12 cellular contexts compared by ENCODE assay signal in genomic region chr17:48162946-48163506, GRCh38. TPM values are rescaled to one million over a fixed set of nuclear protein-coding genes. Genes with fewer than 3 reads are reported as not detected.
A peak's percentile ranks its signal among the peaks of the same experiment; 100 is the strongest.
DNase-seq lines count a peak whose midpoint lies in the region; ATAC-seq, FAIRE-seq and TF ChIP-seq lines count a peak whose summit lies in the region.
"Had no signal": no experiment of that assay in that cellular context is flagged by ENCODE, and none has a peak within 500 bp of the region (broad histone marks: within the 10 kb centered on the region; RNA-seq: fewer than 3 reads in every experiment).

No MANE protein-coding gene starts in this region.

- H2AFZ ChIP-seq in GM12878 (ENCODE audit: control insufficient read depth, low read depth, low read length): peak overlapping the region; percentile 61

- TF ChIP-seq EP300 in GM12878 (IDR thresholded peaks at IDR 0.05; ENCODE audit: borderline replicate concordance in 1 of 2, control insufficient read depth in 1 of 2, low read depth in 2 of 2, low read length in 2 of 2) (no peak), esophagus muscularis mucosa (IDR thresholded peaks at IDR 0.05) (no peak)

- no TSS peak for BruUV-seq in GM12878 (replicated peaks; lab: Mats Ljungman, UMichigan)

- no peaks in the 10 kb centered on the region for H3K79me2 ChIP-seq in GM12878 (ENCODE audit: control insufficient read depth, insufficient read depth, low read length)

- TF ChIP-seq RAD21 in GM12878 (IDR thresholded peaks at IDR 0.05; ENCODE audit: insufficient read depth, low read depth, low read length): no peak

- 21% methylated on average over 5 of the region's 5 CpGs for WGBS in GM12878 (ENCODE audit: insufficient coverage, insufficient replicate concordance, low lambda C conversion rate, missing lambda C conversion rate)
- 68% methylated on average over 5 of the region's 5 CpGs for WGBS in esophagus muscularis mucosa

- no peak overlapping the region for H3K9ac ChIP-seq in HUES48 (ENCODE audit: low read depth, low read length)
- H3K9ac ChIP-seq in GM12878 (ENCODE audit: control insufficient read depth, insufficient read depth, low read length): no peak overlapping the region; the same call in 1 of the 2 replicates

- H3K27ac ChIP-seq in HUES48 (ENCODE audit: low read depth, low read length) (peak overlapping the region; percentile 60), GM12878 (ENCODE audit: control insufficient read depth, insufficient read depth) (peak overlapping the region; percentile 45), esophagus muscularis mucosa (replicated peaks in 1 of 4) (no peak overlapping the region), brain microvascular endothelial cell (no peak overlapping the region)
- H3K27ac ChIP-seq in naive thymus-derived CD4-positive, alpha-beta T cell (ENCODE audit: low read depth, low read length): no peak overlapping the region
- H3K27ac ChIP-seq: dorsolateral prefrontal cortex had no signal

- H4K20me1 ChIP-seq in GM12878 (ENCODE audit: control insufficient read depth, insufficient read depth): no peaks in the 10 kb centered on the region

- H3K9me3 ChIP-seq in HUES48 (ENCODE audit: control insufficient read depth, insufficient read depth, low read length) (no peaks in the 10 kb centered on the region), GM12878 (replicated peaks; ENCODE audit: control insufficient read depth, insufficient read depth, low read length) (no peaks in the 10 kb centered on the region), esophagus muscularis mucosa (no peaks in the 10 kb centered on the region)
- no peaks in the 10 kb centered on the region for H3K9me3 ChIP-seq in naive thymus-derived CD4-positive, alpha-beta T cell (ENCODE audit: control insufficient read depth in 2 of 3, low read length in 3 of 3)

- DNase-seq in Daoy (ENCODE audit: low read depth): peak; percentile 30
- DNase-seq in GM12878 (ENCODE audit: low read depth, low spot score): no peak
- no peak for DNase-seq in naive thymus-derived CD4-positive, alpha-beta T cell
- DNase-seq in esophagus muscularis mucosa (ENCODE audit: extremely low spot score): no peak
- DNase-seq in brain microvascular endothelial cell: no peak
- DNase-seq in AG08396 (ENCODE audit: low spot score): no peak
- no peak for DNase-seq in activated CD4-positive, alpha-beta T cell treated with anti-CD3 and anti-CD28 coated beads for 48 hours
- DNase-seq: dorsolateral prefrontal cortex, left cardiac atrium, NCI-H226, SW 1271 had no signal

- in situ Hi-C loops in GM12878 (cut with MboI): no loop called here
- in situ Hi-C loops in brain microvascular endothelial cell (cut with HindIII; ENCODE audit: low pct_ligation_motif_present, low sequenced_read_pairs): no loop called here

- CTCF ChIA-PET in GM12878 (lab: Yijun Ruan, JAX): interaction anchor here (0.6 to 1.2 kb wide), 6 partner anchors 50 to 189 kb away, joined by 3 to 5 read pairs (median 4); no protein-coding TSS in a partner anchor
- CTCF ChIA-PET in naive thymus-derived CD4-positive, alpha-beta T cell (lab: Charles Lee): interaction anchor here (1.0 kb wide), 1 partner anchor 9 kb away, joined by 6 read pairs; no protein-coding TSS in a partner anchor

- H3K27me3 ChIP-seq in HUES48 (ENCODE audit: control insufficient read depth, insufficient read depth, low read length): peaks cover 12% of the 10 kb centered on the region
- no peaks in the 10 kb centered on the region for H3K27me3 ChIP-seq in GM12878 (replicated peaks in 1 of 2; ENCODE audit: control insufficient read depth in 2 of 2, insufficient read depth in 2 of 2, low read length in 1 of 2)
- no peaks in the 10 kb centered on the region for H3K27me3 ChIP-seq in naive thymus-derived CD4-positive, alpha-beta T cell (ENCODE audit: control insufficient read depth in 2 of 2, insufficient read depth in 2 of 2, low read length in 2 of 2)
- H3K27me3 ChIP-seq in esophagus muscularis mucosa: peaks cover 0 to 23% (median 0%) of the 10 kb centered on the region in 4 donors
- H3K27me3 ChIP-seq in brain microvascular endothelial cell (replicated peaks): peaks cover 10% of the 10 kb centered on the region

- peaks cover 0 to 39% (median 13%) of the 10 kb centered on the region in 5 donors for H3K36me3 Mint-ChIP-seq in naive thymus-derived CD4-positive, alpha-beta T cell

- H3K4me1 ChIP-seq in HUES48 (ENCODE audit: control insufficient read depth, insufficient read depth, low read length): peaks cover 46% of the 10 kb centered on the region
- peaks cover 6% of the 10 kb centered on the region; the same call in 1 of the 2 replicates for H3K4me1 ChIP-seq in GM12878 (ENCODE audit: control insufficient read depth, insufficient read depth, low read length)
- no peaks in the 10 kb centered on the region for H3K4me1 ChIP-seq in naive thymus-derived CD4-positive, alpha-beta T cell (ENCODE audit: control insufficient read depth in 2 of 2, insufficient read depth in 2 of 2, low read length in 2 of 2)
- no peaks in the 10 kb centered on the region for H3K4me1 ChIP-seq in esophagus muscularis mucosa

- H3K4me3 ChIP-seq in HUES48 (ENCODE audit: low read depth, low read length): no peak overlapping the region
- H3K4me3 ChIP-seq in GM12878: no peak overlapping the region
- no peak overlapping the region for H3K4me3 ChIP-seq in naive thymus-derived CD4-positive, alpha-beta T cell (ENCODE audit: low read length)
- H3K4me3 ChIP-seq in esophagus muscularis mucosa: no peak overlapping the region
- H3K4me3 ChIP-seq in brain microvascular endothelial cell (ENCODE audit: low read depth, low read length): no peak overlapping the region
- H3K4me3 ChIP-seq: dorsolateral prefrontal cortex had no signal

- ATAC-seq in GM12878: peak; percentile 61
- ATAC-seq in naive thymus-derived CD4-positive, alpha-beta T cell: no peak
- ATAC-seq: left cardiac atrium had no signal

- FAIRE-seq in GM12878 (lab: Jason Lieb, UNC): peak; percentile 89

- TF ChIP-seq CTCF in GM12878 (IDR thresholded peaks at IDR 0.05 in 2 of 3, conservative IDR thresholded peaks at IDR 0.05 in 1 of 3; ENCODE audit: control insufficient read depth in 2 of 3, extremely low read depth in 1 of 3, insufficient read depth in 1 of 3, low read depth in 3 of 3, low read length in 3 of 3): no peak
- TF ChIP-seq CTCF in esophagus muscularis mucosa (IDR thresholded peaks at IDR 0.05): no peak
- no peak for TF ChIP-seq CTCF in brain microvascular endothelial cell (IDR thresholded peaks at IDR 0.05; ENCODE audit: low read depth, low read length, missing control alignments)

- SMC1A ChIA-PET in GM12878 (lab: Charles Lee; ENCODE audit: uncharacterized antibody, unreplicated experiment): interaction anchor here (0.7 to 1.5 kb wide), 6 partner anchors 10 to 430 kb away, joined by 3 to 4 read pairs (median 3); no protein-coding TSS in a partner anchor

- no peaks in the 10 kb centered on the region for H3K36me3 ChIP-seq in HUES48 (ENCODE audit: control insufficient read depth, insufficient read depth, low read length)
- H3K36me3 ChIP-seq in GM12878 (ENCODE audit: control insufficient read depth in 2 of 2, insufficient read depth in 2 of 2, low read length in 1 of 2): peaks cover 0 to 4% of the 10 kb centered on the region in 2 experiments; a peak in 1 of 4 replicates
- H3K36me3 ChIP-seq in naive thymus-derived CD4-positive, alpha-beta T cell (ENCODE audit: control insufficient read depth in 2 of 3, insufficient read depth in 3 of 3, low read length in 3 of 3): peaks cover 0 to 70% (median 18%) of the 10 kb centered on the region in 3 experiments
- H3K36me3 ChIP-seq in esophagus muscularis mucosa: no peaks in the 10 kb centered on the region
- no peaks in the 10 kb centered on the region for H3K36me3 ChIP-seq in brain microvascular endothelial cell (replicated peaks)

- H3K4me2 ChIP-seq in GM12878 (ENCODE audit: control insufficient read depth, insufficient read depth): peak overlapping the region; percentile 56

- peak overlapping the region in 8 of 9 donors; percentile 9 to 63 (median 32) for H3K27ac Mint-ChIP-seq in naive thymus-derived CD4-positive, alpha-beta T cell

- peaks cover 0 to 29% (median 5%) of the 10 kb centered on the region in 7 donors for H3K4me1 Mint-ChIP-seq in naive thymus-derived CD4-positive, alpha-beta T cell

- no peak overlapping the region for H3K4me3 Mint-ChIP-seq in naive thymus-derived CD4-positive, alpha-beta T cell

- POLR2A ChIA-PET in GM12878 (lab: Charles Lee): interaction anchor here (0.5 kb wide), 1 partner anchor 45 kb away, joined by 3 read pairs; no protein-coding TSS in a partner anchor
- POLR2A ChIA-PET in naive thymus-derived CD4-positive, alpha-beta T cell (lab: Charles Lee): no interaction called here

- no peaks in the 10 kb centered on the region for H3K27me3 Mint-ChIP-seq in naive thymus-derived CD4-positive, alpha-beta T cell

- no peak for TF ChIP-seq POLR2A in GM12878 (IDR thresholded peaks at IDR 0.05; ENCODE audit: low read depth, low read length)
- no peak for TF ChIP-seq POLR2A in esophagus muscularis mucosa (IDR thresholded peaks at IDR 0.05; ENCODE audit: low read depth)

- peaks cover 0 to 2% (median 0%) of the 10 kb centered on the region in 11 donors for H3K9me3 Mint-ChIP-seq in naive thymus-derived CD4-positive, alpha-beta T cell

- intact Hi-C loops in GM12878 (cut with micrococcal nuclease; ENCODE audit: unreplicated experiment) (no loop called here), esophagus muscularis mucosa (cut with DNase I) (no loop called here)
- intact Hi-C loops in naive thymus-derived CD4-positive, alpha-beta T cell (cut with micrococcal nuclease): no loop called here

- RAD21 ChIA-PET in GM12878 (lab: Charles Lee; ENCODE audit: unreplicated experiment): interaction anchor here (0.8 to 1.0 kb wide), 3 partner anchors 51 to 137 kb away, joined by 3 to 4 read pairs (median 3); no protein-coding TSS in a partner anchor

RNA-seq across cellular contexts. Expression of gene SNX11, which starts 55.5 kb away (rescaled TPM):
- 8.2 and 11.8 TPM in 2 replicates for total RNA-seq in Daoy (2014; rRNA removed; shearing (Covaris generic))
- total RNA-seq in GM12878 (2013; cell fraction: nucleolus; rRNA removed): 99.3 and 112 TPM in 2 replicates
- total RNA-seq in GM12878 (2014; rRNA removed): 63.7 and 69.0 TPM in 2 replicates
- 62.3 and 63.1 TPM in 2 replicates for total RNA-seq in GM12878 (2014; rRNA removed; fragmentation: Illumina TruSeq; extraction: Trizol)
- total RNA-seq in GM12878 (2021): 60.8 and 63.4 TPM in 2 replicates
- polyA plus RNA-seq in GM12878 (2011; ENCODE audit: low read depth): 61.3 TPM
- polyA plus RNA-seq in GM12878 (2011; rRNA removed): 116 and 127 TPM in 2 replicates
- 107 and 138 TPM in 2 replicates for polyA plus RNA-seq in GM12878 (2011; cell fraction: cytosol; rRNA removed)
- 75.2 and 94.2 TPM in 2 replicates for polyA plus RNA-seq in GM12878 (2011; cell fraction: nucleus; rRNA removed)
- polyA plus RNA-seq in GM12878 (2012): 52.4 and 59.0 TPM in 2 replicates
- 66.0 and 77.8 TPM in 2 replicates for polyA plus RNA-seq in GM12878 (2014; fragmentation: Illumina TruSeq; extraction: Trizol)
- polyA plus RNA-seq in GM12878 (2014; fragmentation: Nextera tagmentation; extraction: Ambion mirVana): 10 to 100 TPM; 61.3 to 75.6 TPM
- 60.9 and 64.2 TPM in 2 replicates for polyA plus RNA-seq in GM12878 (2014; rRNA removed)
- 10 to 100 TPM; 34.2 to 39.9 TPM for polyA plus RNA-seq in GM12878 (2016; fragmentation: Nextera tagmentation; extraction: Ambion mirVana)
- polyA minus RNA-seq in GM12878 (2011; rRNA and poly(A)+ RNA removed): 92.8 and 107 TPM in 2 replicates
- polyA minus RNA-seq in GM12878 (2011; cell fraction: cytosol; rRNA and poly(A)+ RNA removed): 31.8 and 40.1 TPM in 2 replicates
- 31.7 and 39.3 TPM in 2 replicates for polyA minus RNA-seq in GM12878 (2011; cell fraction: nucleus; rRNA and poly(A)+ RNA removed)
- total RNA-seq in naive thymus-derived CD4-positive, alpha-beta T cell: 10 to 100 TPM; 12.3 to 35.1 (median 16.7) TPM
- polyA plus RNA-seq in naive thymus-derived CD4-positive, alpha-beta T cell: 10 to 100 TPM; 16.8 to 21.1 TPM
- 10 to 100 TPM; 16.1 to 22.0 (median 20.3) TPM for total RNA-seq in esophagus muscularis mucosa

Comparison
In these comparisons a context has a peak if more than half of its experiments do, and no peak if none do; other contexts are left out.
1. H3K27ac ChIP-seq: peak in HUES48 (single experiment) and GM12878 (single experiment); none in naive thymus-derived CD4-positive, alpha-beta T cell (single experiment), esophagus muscularis mucosa (0 of 4) and brain microvascular endothelial cell (single experiment).